In genomic region chr7:106222545-106222944, GRCh38 we compare ENCODE assay signal across 2 cellular contexts.
TF ChIP-seq lines count a peak whose summit lies in the region.

No MANE protein-coding gene starts in this region.

TF ChIP-seq in liver, 16 proteins besides CTCF, POLR2A, EP300 and RAD21 (continued from another document):
- no peak for TF ChIP-seq REST (IDR thresholded peaks at IDR 0.05)
- no peak for TF ChIP-seq SP1 (IDR thresholded peaks at IDR 0.05)

TF ChIP-seq in HepG2, 621 proteins besides CTCF, POLR2A, EP300 and RAD21 (continued from another document):
- TF ChIP-seq NFKB2 (CRISPR knock-in tag; IDR thresholded peaks at IDR 0.05; ENCODE audit: borderline replicate concordance) (no peak), ZFYVE20 (CRISPR knock-in tag; IDR thresholded peaks at IDR 0.05; ENCODE audit: borderline replicate concordance, low read depth) (no peak), PHF5A (CRISPR knock-in tag; IDR thresholded peaks at IDR 0.05; ENCODE audit: low read depth, unreplicated experiment) (no peak)
